12 cellular contexts compared by ENCODE assay signal in genomic region chr15:31387101-31387482, GRCh38.
DNase-seq lines count a peak whose midpoint lies in the region; ATAC-seq and FAIRE-seq lines count a peak whose summit lies in the region.
"Had no signal": no experiment of that assay in that cellular context is flagged by ENCODE, and none has a peak within 500 bp of the region (broad histone marks: within the 10 kb centered on the region; RNA-seq: fewer than 3 reads in every experiment).

No MANE protein-coding gene starts in this region.

- no peak overlapping the region for H3K27ac Mint-ChIP-seq in activated naive CD4-positive, alpha-beta T cell treated with anti-CD3 and anti-CD28 coated beads, Interleukin-2, amount 50 U/mL, for 24 hours
- peak overlapping the region; percentile 78 to 97 for H3K27ac Mint-ChIP-seq in effector memory CD8-positive, alpha-beta T cell

- no peaks in the 10 kb centered on the region for H3K9me3 Mint-ChIP-seq in activated naive CD4-positive, alpha-beta T cell treated with anti-CD3 and anti-CD28 coated beads, Interleukin-2, amount 50 U/mL, for 24 hours
- H3K9me3 Mint-ChIP-seq in effector memory CD8-positive, alpha-beta T cell, result no peaks in the 10 kb centered on the region

- peaks cover 62% of the 10 kb centered on the region for H3K4me1 Mint-ChIP-seq in activated naive CD4-positive, alpha-beta T cell treated with anti-CD3 and anti-CD28 coated beads, Interleukin-2, amount 50 U/mL, for 24 hours
- peaks cover 60% of the 10 kb centered on the region in 2 donors for H3K4me1 Mint-ChIP-seq in effector memory CD8-positive, alpha-beta T cell (ENCODE audit: low read depth in 2 of 2)

- no peak for DNase-seq in activated naive CD4-positive, alpha-beta T cell (lab: John Stamatoyannopoulos, UW)
- DNase-seq in SW480 (ENCODE audit: low spot score), result peak; percentile 23
- no peak for DNase-seq in effector memory CD8-positive, alpha-beta T cell
- DNase-seq in stimulated activated CD8-positive, alpha-beta memory T cell treated with anti-CD3 and anti-CD28 coated beads, Interleukin-4, amount 100 ng/mL, for 48 hours, result peak; percentile 28
- no peak for DNase-seq in frontal cortex (ENCODE audit: low spot score in 2 of 2)
- no peak for DNase-seq in nucleus accumbens (lab: John Stamatoyannopoulos, UW)
- DNase-seq: hippocampal formation; KG1; NCI-H226; stimulated activated CD4-positive, alpha-beta T cell treated with anti-CD3 and anti-CD28 coated beads, Interleukin-2, amount 100 ng/mL, for 24 hours had no signal

- H3K27me3 Mint-ChIP-seq in activated naive CD4-positive, alpha-beta T cell treated with anti-CD3 and anti-CD28 coated beads, Interleukin-2, amount 50 U/mL, for 24 hours, result no peaks in the 10 kb centered on the region
- no peaks in the 10 kb centered on the region for H3K27me3 Mint-ChIP-seq in effector memory CD8-positive, alpha-beta T cell

- peaks cover 3% of the 10 kb centered on the region for H3K36me3 Mint-ChIP-seq in activated naive CD4-positive, alpha-beta T cell treated with anti-CD3 and anti-CD28 coated beads, Interleukin-2, amount 50 U/mL, for 24 hours
- H3K36me3 Mint-ChIP-seq in effector memory CD8-positive, alpha-beta T cell (ENCODE audit: insufficient read depth), result peaks cover 36% of the 10 kb centered on the region

- no peak for FAIRE-seq in frontal cortex (lab: Jason Lieb, UNC)

- ATAC-seq in effector memory CD8-positive, alpha-beta T cell (replicated peaks), result peak; percentile 55
- no peak for ATAC-seq in HG03196 (IDR thresholded peaks at IDR 0.05; ENCODE audit: unreplicated experiment)

- peak overlapping the region; percentile 71 for H3K4me3 Mint-ChIP-seq in activated naive CD4-positive, alpha-beta T cell treated with anti-CD3 and anti-CD28 coated beads, Interleukin-2, amount 50 U/mL, for 24 hours
- peak overlapping the region; percentile 91 to 95 for H3K4me3 Mint-ChIP-seq in effector memory CD8-positive, alpha-beta T cell

Comparison
In these comparisons a context has a peak if more than half of its experiments do, and no peak if none do; other contexts are left out.
1. DNase-seq: peak in SW480 (single experiment) and stimulated activated CD8-positive, alpha-beta memory T cell treated with anti-CD3 and anti-CD28 coated beads, Interleukin-4, amount 100 ng/mL, for 48 hours (single experiment); none in activated naive CD4-positive, alpha-beta T cell (0 of 4), effector memory CD8-positive, alpha-beta T cell (0 of 3), frontal cortex (0 of 2) and nucleus accumbens (0 of 56).